In the genomic region with DNA sequence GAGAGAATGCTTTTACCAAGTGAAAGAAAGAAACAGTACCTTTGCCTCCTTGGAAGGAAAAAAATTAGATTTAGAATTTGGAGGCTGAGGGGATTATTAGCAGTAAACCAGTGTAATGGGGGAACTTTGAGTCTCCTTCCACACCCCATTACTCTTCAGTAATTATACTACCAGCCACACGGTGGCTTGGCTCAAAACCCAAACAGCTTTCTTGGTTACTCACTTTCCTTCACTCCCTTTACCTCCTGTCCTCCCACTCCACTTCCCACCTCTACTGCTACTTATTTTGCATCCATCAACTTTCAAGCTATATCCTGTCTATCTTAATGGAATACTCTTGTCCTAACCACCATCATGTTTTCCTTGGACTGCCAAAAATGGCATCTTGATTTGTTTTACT, we compare ENCODE assay signal across 18 cellular contexts.
DNase-seq lines count a peak whose midpoint lies in the region; ATAC-seq and TF ChIP-seq lines count a peak whose summit lies in the region.
"Had no signal": no experiment of that assay in that cellular context is flagged by ENCODE, and none has a peak within 500 bp of the region (broad histone marks: within the 10 kb centered on the region; RNA-seq: fewer than 3 reads in every experiment).

No MANE protein-coding gene starts in this region.

- no peaks in the 10 kb centered on the region for H3K27me3 Mint-ChIP-seq in T-helper 17 cell
- H3K27me3 Mint-ChIP-seq: activated CD4-positive, alpha-beta T cell treated with anti-CD3 and anti-CD28 coated beads, Interleukin-2, amount 10 ng/mL, durations not matched to agents 7 days and 5 days; activated naive CD8-positive, alpha-beta T cell treated with anti-CD3 and anti-CD28 coated beads, Interleukin-2, amount 10 ng/mL, durations not matched to agents 7 days and 5 days; activated T-cell treated with anti-CD3 and anti-CD28 coated beads, Interleukin-2, amount 50 U/mL, for 24 hours; IgD-negative memory B cell had no signal

- no peaks in the 10 kb centered on the region for H3K4me1 Mint-ChIP-seq in T-helper 17 cell
- H3K4me1 Mint-ChIP-seq: activated CD4-positive, alpha-beta T cell treated with anti-CD3 and anti-CD28 coated beads, Interleukin-2, amount 10 ng/mL, durations not matched to agents 7 days and 5 days; activated naive CD8-positive, alpha-beta T cell treated with anti-CD3 and anti-CD28 coated beads, Interleukin-2, amount 10 ng/mL, durations not matched to agents 7 days and 5 days had no signal

- no peaks in the 10 kb centered on the region for H3K36me3 Mint-ChIP-seq in T-helper 17 cell (ENCODE audit: low read depth)
- H3K36me3 Mint-ChIP-seq: activated naive CD8-positive, alpha-beta T cell treated with anti-CD3 and anti-CD28 coated beads, Interleukin-2, amount 10 ng/mL, durations not matched to agents 7 days and 5 days had no signal

- H3K36me3 ChIP-seq in GM06990 (ENCODE audit: control insufficient read depth, insufficient read depth, low read length): no peaks in the 10 kb centered on the region
- H3K36me3 ChIP-seq: cardiac muscle cell, pancreas, stomach had no signal

- H3K4me3 Mint-ChIP-seq in T-helper 17 cell: no peak overlapping the region
- H3K4me3 Mint-ChIP-seq: activated CD4-positive, alpha-beta T cell treated with anti-CD3 and anti-CD28 coated beads, Interleukin-2, amount 10 ng/mL, durations not matched to agents 7 days and 5 days; activated naive CD8-positive, alpha-beta T cell treated with anti-CD3 and anti-CD28 coated beads, Interleukin-2, amount 10 ng/mL, durations not matched to agents 7 days and 5 days; activated T-cell treated with anti-CD3 and anti-CD28 coated beads, Interleukin-2, amount 50 U/mL, for 24 hours; IgD-negative memory B cell had no signal

- CTCF ChIA-PET in HEK293T (lab: Yijun Ruan, JAX): no interaction called here

- no peaks in the 10 kb centered on the region for H3K27me3 ChIP-seq in GM06990 (replicated peaks; ENCODE audit: control insufficient read depth, insufficient read depth, low read length)
- H3K27me3 ChIP-seq: cardiac muscle cell, pancreas, stomach had no signal

- no peak overlapping the region for H3K4me3 ChIP-seq in GM06990 (replicated peaks; ENCODE audit: low read depth, low read length)
- H3K4me3 ChIP-seq: cardiac muscle cell, mucosa of descending colon, pancreas, stomach had no signal

- H3K27ac Mint-ChIP-seq in T-helper 17 cell: no peak overlapping the region
- H3K27ac Mint-ChIP-seq: activated CD4-positive, alpha-beta T cell treated with anti-CD3 and anti-CD28 coated beads, Interleukin-2, amount 10 ng/mL, durations not matched to agents 7 days and 5 days; activated naive CD8-positive, alpha-beta T cell treated with anti-CD3 and anti-CD28 coated beads, Interleukin-2, amount 10 ng/mL, durations not matched to agents 7 days and 5 days; activated T-cell treated with anti-CD3 and anti-CD28 coated beads, Interleukin-2, amount 50 U/mL, for 24 hours; IgD-negative memory B cell had no signal

- DNase-seq in GM06990 (ENCODE audit: extremely low read depth, insufficient read length): no peak
- peak; percentile 16 for DNase-seq in HEK293T (ENCODE audit: extremely low spot score)
- DNase-seq in SK-MEL-5 (ENCODE audit: low read depth, low spot score): peak; percentile 14
- DNase-seq in iPS-NIHi11 (ENCODE audit: low spot score): peak; percentile 11
- DNase-seq in dedifferentiated amniotic fluid mesenchymal stem cell (ENCODE audit: extremely low spot score): no peak
- DNase-seq in T-helper 17 cell: no peak
- DNase-seq in SHP77 (lab: John Stamatoyannopoulos, UW): no peak
- DNase-seq: activated CD4-positive, alpha-beta T cell treated with anti-CD3 and anti-CD28 coated beads, Interleukin-2, amount 10 ng/mL, durations not matched to agents 7 days and 5 days; activated naive CD8-positive, alpha-beta T cell treated with anti-CD3 and anti-CD28 coated beads, Interleukin-2, amount 10 ng/mL, durations not matched to agents 7 days and 5 days; activated T-cell treated with anti-CD3 and anti-CD28 coated beads, Interleukin-2, amount 50 U/mL, for 24 hours; mucosa of descending colon; NCI-H146; NCI-H510A; pancreas; stomach had no signal

- ATAC-seq in HG03571 (IDR thresholded peaks at IDR 0.05; ENCODE audit: unreplicated experiment): no peak
- ATAC-seq in T-helper 17 cell: no peak
- ATAC-seq: mucosa of descending colon, pancreas had no signal

- POLR2A ChIA-PET in HEK293T (lab: Yijun Ruan, JAX): no interaction called here

- TF ChIP-seq CTCF in GM06990 (IDR thresholded peaks at IDR 0.05; ENCODE audit: insufficient read depth, low read length, poor library complexity, severe bottlenecking): peak; percentile 28

- in situ Hi-C loops in SK-MEL-5 (cut with HindIII; ENCODE audit: low pct_unique_long_range_greater_than_20kb, low sequenced_read_pairs): no loop called here

- no peaks in the 10 kb centered on the region for H3K9me3 ChIP-seq in T-helper 17 cell (ENCODE audit: control insufficient read depth, low read length, poor library complexity, severe bottlenecking)
- H3K9me3 ChIP-seq: mucosa of descending colon, pancreas had no signal

TF ChIP-seq in HEK293T, 16 proteins besides CTCF, POLR2A, EP300 and RAD21:
- TF ChIP-seq ARNT (IDR thresholded peaks at IDR 0.05) (no peak), CTBP1 (IDR thresholded peaks at IDR 0.05; ENCODE audit: borderline replicate concordance) (no peak), BHLHE40 (IDR thresholded peaks at IDR 0.05; ENCODE audit: borderline replicate concordance) (no peak), FOXK2 (IDR thresholded peaks at IDR 0.05) (no peak), FOXM1 (IDR thresholded peaks at IDR 0.05; ENCODE audit: borderline replicate concordance) (no peak), SP1 (IDR thresholded peaks at IDR 0.05) (no peak), L3MBTL2 (conservative IDR thresholded peaks at IDR 0.05) (no peak), ZNF384 (IDR thresholded peaks at IDR 0.05) (no peak), TARDBP (IDR thresholded peaks at IDR 0.05) (no peak), ELF4 (IDR thresholded peaks at IDR 0.05) (no peak)
- TF ChIP-seq, protein P1, sequence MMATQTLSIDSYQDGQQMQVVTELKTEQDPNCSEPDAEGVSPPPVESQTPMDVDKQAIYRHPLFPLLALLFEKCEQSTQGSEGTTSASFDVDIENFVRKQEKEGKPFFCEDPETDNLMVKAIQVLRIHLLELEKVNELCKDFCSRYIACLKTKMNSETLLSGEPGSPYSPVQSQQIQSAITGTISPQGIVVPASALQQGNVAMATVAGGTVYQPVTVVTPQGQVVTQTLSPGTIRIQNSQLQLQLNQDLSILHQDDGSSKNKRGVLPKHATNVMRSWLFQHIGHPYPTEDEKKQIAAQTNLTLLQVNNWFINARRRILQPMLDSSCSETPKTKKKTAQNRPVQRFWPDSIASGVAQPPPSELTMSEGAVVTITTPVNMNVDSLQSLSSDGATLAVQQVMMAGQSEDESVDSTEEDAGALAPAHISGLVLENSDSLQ (IDR thresholded peaks at IDR 0.05): no peak

Comparison
In these comparisons a context has a peak if more than half of its experiments do, and no peak if none do; other contexts are left out.
1. DNase-seq: peak in HEK293T (single experiment), SK-MEL-5 (single experiment) and iPS-NIHi11 (single experiment); none in GM06990 (single experiment), dedifferentiated amniotic fluid mesenchymal stem cell (single experiment), T-helper 17 cell (0 of 3) and SHP77 (0 of 2).